8 cellular contexts compared by ENCODE assay signal in the genomic region with DNA sequence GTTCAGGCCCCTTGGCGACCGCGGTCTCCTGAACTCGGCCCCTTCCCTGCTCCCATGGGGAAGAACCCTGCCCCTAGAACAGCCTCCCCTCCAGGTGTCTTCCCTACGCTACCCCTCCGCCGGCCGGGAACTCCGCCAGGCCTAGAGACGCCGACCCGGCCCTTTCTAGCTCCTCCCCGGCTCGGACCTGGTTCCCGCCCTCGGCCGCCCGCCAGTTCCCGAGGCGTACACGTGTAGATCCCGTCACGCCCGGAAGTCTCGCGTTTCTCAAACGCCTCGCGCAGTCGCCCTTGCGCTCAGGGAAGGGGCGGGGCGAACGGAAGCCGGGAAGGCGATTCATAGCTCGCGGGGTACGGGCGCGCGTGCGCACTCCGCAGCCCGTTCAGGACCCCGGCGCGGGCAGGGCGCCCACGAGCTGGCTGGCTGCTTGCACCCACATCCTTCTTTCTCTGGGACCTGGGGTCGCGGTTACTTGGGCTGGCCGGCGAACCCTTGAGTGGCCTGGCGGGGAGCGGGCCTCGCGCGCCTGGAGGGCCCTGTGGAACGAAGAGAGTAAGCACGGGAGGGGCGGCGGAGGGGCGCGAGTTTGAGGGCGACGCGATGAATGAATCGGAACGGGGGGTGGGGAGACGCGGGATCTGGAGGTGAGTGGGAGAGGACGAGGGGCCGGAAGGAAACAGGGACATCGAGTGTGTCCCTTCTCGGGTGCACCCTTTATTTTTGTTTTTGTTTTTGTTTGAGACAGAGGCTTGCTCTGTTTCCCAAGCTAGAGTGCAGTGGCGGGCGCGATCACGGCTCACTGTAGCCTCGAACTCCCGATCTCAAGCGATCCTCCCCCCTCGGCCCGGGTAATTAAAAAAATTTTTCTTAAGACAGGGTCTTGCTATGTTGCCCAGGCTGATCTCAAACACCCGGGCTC. TPM values are rescaled to one million over a fixed set of nuclear protein-coding genes. Genes with fewer than 3 reads are reported as not detected.
A peak's percentile ranks its signal among the peaks of the same experiment; 100 is the strongest.
DNase-seq lines count a peak whose midpoint lies in the region; ATAC-seq and TF ChIP-seq lines count a peak whose summit lies in the region.

A gene (plus strand): TSS at position 369 of the 919 bp plus-strand sequence. CDS start 710 bp downstream, outside the sequence.

- intact Hi-C loops in dendritic cell treated with granulocyte-macrophage colony-stimulating factor and Interleukin-4, amounts not matched to agents 40 ng/mL and 50 ng/mL, for 4 days (cut with micrococcal nuclease), result loop anchor here (1.0 to 10.0 kb wide), 3 partner anchors 19 to 231 kb away; a partner anchor contains a TSS
- intact Hi-C loops in left lung (cut with DNase I), result loop anchor here in 1 of 2 donors (10.0 kb wide), 1 partner anchor 149 kb away; a partner anchor contains a TSS

- peak; percentile 86 for ATAC-seq in GM19372 (IDR thresholded peaks at IDR 0.05; ENCODE audit: low read depth, unreplicated experiment)
- ATAC-seq in HG03558 (IDR thresholded peaks at IDR 0.05; ENCODE audit: extremely low read depth, unreplicated experiment), result peak; percentile 72
- ATAC-seq in left lung, result peak; percentile 95

- TF ChIP-seq CTCF in left lung (IDR thresholded peaks at IDR 0.05), result no peak

- H3K27ac ChIP-seq in left lung, result peak within 1 kb of the TSS; percentile 91 to 94

- peaks cover 9 to 19% of the 10 kb centered on the region in 2 donors for H3K4me1 ChIP-seq in left lung

- H3K27ac Mint-ChIP-seq in dendritic cell treated with granulocyte-macrophage colony-stimulating factor and Interleukin-4, amounts not matched to agents 40 ng/mL and 50 ng/mL, for 4 days, result peak within 1 kb of the TSS; percentile 98

- peaks cover 9% of the 10 kb centered on the region for H3K27me3 Mint-ChIP-seq in dendritic cell treated with granulocyte-macrophage colony-stimulating factor and Interleukin-4, amounts not matched to agents 40 ng/mL and 50 ng/mL, for 4 days

- peak within 1 kb of the TSS; percentile 64 to 86 for H3K4me3 ChIP-seq in left lung

- no peaks in the 10 kb centered on the region for H3K9me3 ChIP-seq in left lung

- H3K4me3 Mint-ChIP-seq in dendritic cell treated with granulocyte-macrophage colony-stimulating factor and Interleukin-4, amounts not matched to agents 40 ng/mL and 50 ng/mL, for 4 days, result peak within 1 kb of the TSS; percentile 97

- peaks cover 27% of the 10 kb centered on the region for H3K4me1 Mint-ChIP-seq in dendritic cell treated with granulocyte-macrophage colony-stimulating factor and Interleukin-4, amounts not matched to agents 40 ng/mL and 50 ng/mL, for 4 days (ENCODE audit: low read depth)

- peak; percentile 56 to 98 (median 93) for DNase-seq in C1 segment of cervical spinal cord (lab: John Stamatoyannopoulos, UW)
- DNase-seq in NCI-H748 treated with DMSO at 0.1 percent for 48 hours (lab: John Stamatoyannopoulos, UW), result peak; percentile 93
- peak; percentile 98 to 99 for DNase-seq in activated CD4-positive, alpha-beta T cell treated with anti-CD3 and anti-CD28 coated beads, Interleukin-2, amount 50 U/mL, for 24 hours (ENCODE audit: low read depth in 1 of 2, low spot score in 1 of 2)
- DNase-seq in left lung, result peak; percentile 98 to 99
- peak; percentile 98 for DNase-seq in stimulated activated CD4-positive, alpha-beta T cell treated with anti-CD3 and anti-CD28 coated beads, Interleukin-2, amount 100 ng/mL, for 48 hours

- no peaks in the 10 kb centered on the region for H3K27me3 ChIP-seq in left lung

- no peaks in the 10 kb centered on the region for H3K9me3 Mint-ChIP-seq in dendritic cell treated with granulocyte-macrophage colony-stimulating factor and Interleukin-4, amounts not matched to agents 40 ng/mL and 50 ng/mL, for 4 days

- H3K36me3 Mint-ChIP-seq in dendritic cell treated with granulocyte-macrophage colony-stimulating factor and Interleukin-4, amounts not matched to agents 40 ng/mL and 50 ng/mL, for 4 days (ENCODE audit: low read depth), result peaks cover 25% of the 10 kb centered on the region

- H3K36me3 ChIP-seq in left lung, result no peaks in the 10 kb centered on the region

RNA-seq across cellular contexts. Expression of the gene that starts here (rescaled TPM):
- total RNA-seq in left lung, result 10 to 100 TPM; 22.4 to 29.7 TPM

Comparison
In these comparisons a context has a peak if more than half of its experiments do, and no peak if none do; other contexts are left out.
1. Peak in every context shown above with its lines: DNase-seq, ATAC-seq, H3K4me3 ChIP-seq and H3K27ac ChIP-seq.